In the genomic region with DNA sequence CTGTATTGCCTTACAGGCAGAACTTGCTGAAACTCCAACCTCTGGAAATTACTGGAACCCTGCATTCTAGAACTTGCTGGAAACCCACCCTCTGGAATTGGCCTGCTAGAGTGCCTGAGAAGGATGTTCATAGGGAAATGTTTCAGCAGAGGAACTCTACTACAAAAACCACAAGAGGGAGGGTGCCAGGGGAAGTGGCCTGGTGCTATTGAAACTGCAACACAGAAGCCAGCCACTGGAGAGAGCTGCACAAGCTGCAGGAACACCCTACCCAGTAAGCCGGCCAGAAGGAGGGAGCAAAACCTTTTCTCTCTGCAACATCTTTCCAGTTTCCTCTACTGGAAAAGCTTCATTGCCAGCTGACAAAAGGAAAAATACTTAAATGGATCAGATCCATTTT, we compare ENCODE assay signal across 9 cellular contexts. TPM values are rescaled to one million over a fixed set of nuclear protein-coding genes. Genes with fewer than 3 reads are reported as not detected.
DNase-seq lines count a peak whose midpoint lies in the region; ATAC-seq and TF ChIP-seq lines count a peak whose summit lies in the region.
"Had no signal": no experiment of that assay in that cellular context is flagged by ENCODE, and none has a peak within 500 bp of the region (broad histone marks: within the 10 kb centered on the region; RNA-seq: fewer than 3 reads in every experiment).

No MANE protein-coding gene starts in this region.

- H3K14ac ChIP-seq in mesenchymal stem cell (ENCODE audit: low read length in 2 of 2): no peak overlapping the region

- no peak overlapping the region for H3K18ac ChIP-seq in mesenchymal stem cell (ENCODE audit: low read depth in 1 of 2, low read length in 2 of 2)

- no peak overlapping the region for H3K23ac ChIP-seq in mesenchymal stem cell (ENCODE audit: low read length in 2 of 2)

- no peak overlapping the region for H3K9ac ChIP-seq in mesenchymal stem cell (ENCODE audit: low read length)

- peaks cover 13% of the 10 kb centered on the region for H3K4me1 Mint-ChIP-seq in activated naive CD8-positive, alpha-beta T cell treated with anti-CD3 and anti-CD28 coated beads, Interleukin-2, amount 10 ng/mL, durations not matched to agents 7 days and 5 days

- POLR2A ChIA-PET in activated naive CD8-positive, alpha-beta T cell treated with anti-CD3 and anti-CD28 coated beads, Interleukin-2, amount 10 ng/mL, durations not matched to agents 7 days and 5 days (lab: Charles Lee): no interaction called here

- H4K91ac ChIP-seq in mesenchymal stem cell (ENCODE audit: low read length): no peak overlapping the region

- H3K79me1 ChIP-seq in mesenchymal stem cell (replicated peaks; ENCODE audit: low read length, poor library complexity, severe bottlenecking): peaks cover 1% of the 10 kb centered on the region

- no peak overlapping the region for H4K8ac ChIP-seq in mesenchymal stem cell (ENCODE audit: low read length)

- H2BK5ac ChIP-seq in mesenchymal stem cell (ENCODE audit: low read depth, low read length, poor library complexity, severe bottlenecking): no peak overlapping the region

- H3K27ac Mint-ChIP-seq in activated naive CD8-positive, alpha-beta T cell treated with anti-CD3 and anti-CD28 coated beads, Interleukin-2, amount 10 ng/mL, durations not matched to agents 7 days and 5 days: no peak overlapping the region
- H3K27ac Mint-ChIP-seq: activated naive CD4-positive, alpha-beta T cell treated with anti-CD3 and anti-CD28 coated beads, Interleukin-2, amount 50 U/mL, for 72 hours had no signal

- H3K4me3 ChIP-seq in right atrium auricular region (no peak overlapping the region), mesenchymal stem cell (ENCODE audit: insufficient read depth in 1 of 2, low read depth in 1 of 2, low read length in 2 of 2) (no peak overlapping the region)

- ATAC-seq in Right ventricle myocardium superior (ENCODE audit: poor library complexity) (no peak), HG02642 (IDR thresholded peaks at IDR 0.05; ENCODE audit: poor library complexity, unreplicated experiment) (peak; percentile 37)
- no peak for ATAC-seq in activated naive CD8-positive, alpha-beta T cell treated with anti-CD3 and anti-CD28 coated beads, Interleukin-2, amount 10 ng/mL, durations not matched to agents 7 days and 5 days (ENCODE audit: low read depth)
- ATAC-seq: activated naive CD4-positive, alpha-beta T cell treated with anti-CD3 and anti-CD28 coated beads, Interleukin-2, amount 50 U/mL, for 72 hours had no signal

- H3K9me3 ChIP-seq in right atrium auricular region (no peaks in the 10 kb centered on the region), mesenchymal stem cell (ENCODE audit: control insufficient read depth, low read length) (no peaks in the 10 kb centered on the region)

- H3K4me3 Mint-ChIP-seq in activated naive CD8-positive, alpha-beta T cell treated with anti-CD3 and anti-CD28 coated beads, Interleukin-2, amount 10 ng/mL, durations not matched to agents 7 days and 5 days: no peak overlapping the region

- no peak overlapping the region for H2BK120ac ChIP-seq in mesenchymal stem cell (ENCODE audit: low read depth, low read length)

- H3K4me1 ChIP-seq in right atrium auricular region: no peaks in the 10 kb centered on the region
- no peaks in the 10 kb centered on the region for H3K4me1 ChIP-seq in mesenchymal stem cell (ENCODE audit: control insufficient read depth, insufficient read depth, low read depth, low read length)

- no peak overlapping the region for H2BK12ac ChIP-seq in mesenchymal stem cell (ENCODE audit: low read length in 2 of 2)

- H2AFZ ChIP-seq in mesenchymal stem cell (ENCODE audit: low read depth, low read length): no peak overlapping the region

- DNase-seq in Right ventricle myocardium superior (peak; percentile 49), right atrium auricular region (ENCODE audit: low spot score) (no peak), NOMO-1 treated with DMSO at 0.1 percent for 48 hours (lab: John Stamatoyannopoulos, UW; ENCODE audit: unreplicated experiment) (peak; percentile 37), mesenchymal stem cell (peak; percentile 52), activated gamma-delta T cell treated with Interleukin-2 at 50 U/mL for 16 hours (no peak), NCI-H524 treated with DMSO at 0.1 percent for 48 hours (lab: John Stamatoyannopoulos, UW) (no peak)
- DNase-seq in activated naive CD8-positive, alpha-beta T cell treated with anti-CD3 and anti-CD28 coated beads, Interleukin-2, amount 10 ng/mL, durations not matched to agents 7 days and 5 days: peak; percentile 28

- peak in 1 of 2 donors; percentile 20 for TF ChIP-seq CTCF in right atrium auricular region (IDR thresholded peaks at IDR 0.05)

- no peak overlapping the region for H3K4me2 ChIP-seq in mesenchymal stem cell (ENCODE audit: low read length, poor library complexity, severe bottlenecking)

- no peaks in the 10 kb centered on the region for H3K27me3 ChIP-seq in right atrium auricular region
- H3K27me3 ChIP-seq in mesenchymal stem cell (ENCODE audit: control insufficient read depth in 1 of 2, insufficient read depth in 1 of 2, low read length in 2 of 2): no peaks in the 10 kb centered on the region

- WGBS in mesenchymal stem cell: 13% methylated on average over 1 of the region's 1 CpG

- H3K36me3 ChIP-seq in right atrium auricular region (no peaks in the 10 kb centered on the region), mesenchymal stem cell (ENCODE audit: control insufficient read depth in 1 of 2, insufficient read depth in 2 of 2, low read depth in 1 of 2, low read length in 2 of 2) (no peaks in the 10 kb centered on the region)

- no peak overlapping the region for H2AK5ac ChIP-seq in mesenchymal stem cell (ENCODE audit: low read length, severe bottlenecking)

- H3K27me3 Mint-ChIP-seq in activated naive CD8-positive, alpha-beta T cell treated with anti-CD3 and anti-CD28 coated beads, Interleukin-2, amount 10 ng/mL, durations not matched to agents 7 days and 5 days: no peaks in the 10 kb centered on the region

- H3K27ac ChIP-seq in right atrium auricular region: no peak overlapping the region
- no peak overlapping the region for H3K27ac ChIP-seq in mesenchymal stem cell (ENCODE audit: low read length, poor library complexity, severe bottlenecking)

- no peak overlapping the region for H2BK15ac ChIP-seq in mesenchymal stem cell (ENCODE audit: low read depth, poor library complexity, severe bottlenecking)

- H3K4ac ChIP-seq in mesenchymal stem cell (ENCODE audit: low read depth in 1 of 2, low read length in 2 of 2): no peak overlapping the region

- H3K36me3 Mint-ChIP-seq in activated naive CD8-positive, alpha-beta T cell treated with anti-CD3 and anti-CD28 coated beads, Interleukin-2, amount 10 ng/mL, durations not matched to agents 7 days and 5 days: peaks cover 6% of the 10 kb centered on the region
- H3K36me3 Mint-ChIP-seq: activated naive CD4-positive, alpha-beta T cell treated with anti-CD3 and anti-CD28 coated beads, Interleukin-2, amount 50 U/mL, for 72 hours had no signal

- intact Hi-C loops in Right ventricle myocardium superior (cut with DNase I): no loop called here

- no peaks in the 10 kb centered on the region for H3K9me3 Mint-ChIP-seq in activated naive CD8-positive, alpha-beta T cell treated with anti-CD3 and anti-CD28 coated beads, Interleukin-2, amount 10 ng/mL, durations not matched to agents 7 days and 5 days
- H3K9me3 Mint-ChIP-seq: activated naive CD4-positive, alpha-beta T cell treated with anti-CD3 and anti-CD28 coated beads, Interleukin-2, amount 50 U/mL, for 72 hours had no signal

RNA-seq across cellular contexts. Expression of a gene that starts 2.5 kb away (rescaled TPM):
- total RNA-seq in Right ventricle myocardium superior: 7.1 TPM
- 1 to 10 TPM; 2.8 to 5.5 TPM for total RNA-seq in right atrium auricular region
- 10 to 100 TPM; 30.3 to 31.8 TPM for total RNA-seq in activated naive CD8-positive, alpha-beta T cell treated with anti-CD3 and anti-CD28 coated beads, Interleukin-2, amount 10 ng/mL, durations not matched to agents 7 days and 5 days
- 6.0 TPM for polyA plus RNA-seq in mesenchymal stem cell (2013, experiment 1 of 2)
- 5.2 TPM for polyA plus RNA-seq in mesenchymal stem cell (2013, experiment 2 of 2)

Comparison
In these comparisons a context has a peak if more than half of its experiments do, and no peak if none do; other contexts are left out.
1. DNase-seq: peak in Right ventricle myocardium superior (single experiment), NOMO-1 treated with DMSO at 0.1 percent for 48 hours (single experiment), activated naive CD8-positive, alpha-beta T cell treated with anti-CD3 and anti-CD28 coated beads, Interleukin-2, amount 10 ng/mL, durations not matched to agents 7 days and 5 days (single experiment) and mesenchymal stem cell (single experiment); none in right atrium auricular region (single experiment), activated gamma-delta T cell treated with Interleukin-2 at 50 U/mL for 16 hours (single experiment) and NCI-H524 treated with DMSO at 0.1 percent for 48 hours (single experiment).